1 cellular context compared by ENCODE assay signal in the genomic region with DNA sequence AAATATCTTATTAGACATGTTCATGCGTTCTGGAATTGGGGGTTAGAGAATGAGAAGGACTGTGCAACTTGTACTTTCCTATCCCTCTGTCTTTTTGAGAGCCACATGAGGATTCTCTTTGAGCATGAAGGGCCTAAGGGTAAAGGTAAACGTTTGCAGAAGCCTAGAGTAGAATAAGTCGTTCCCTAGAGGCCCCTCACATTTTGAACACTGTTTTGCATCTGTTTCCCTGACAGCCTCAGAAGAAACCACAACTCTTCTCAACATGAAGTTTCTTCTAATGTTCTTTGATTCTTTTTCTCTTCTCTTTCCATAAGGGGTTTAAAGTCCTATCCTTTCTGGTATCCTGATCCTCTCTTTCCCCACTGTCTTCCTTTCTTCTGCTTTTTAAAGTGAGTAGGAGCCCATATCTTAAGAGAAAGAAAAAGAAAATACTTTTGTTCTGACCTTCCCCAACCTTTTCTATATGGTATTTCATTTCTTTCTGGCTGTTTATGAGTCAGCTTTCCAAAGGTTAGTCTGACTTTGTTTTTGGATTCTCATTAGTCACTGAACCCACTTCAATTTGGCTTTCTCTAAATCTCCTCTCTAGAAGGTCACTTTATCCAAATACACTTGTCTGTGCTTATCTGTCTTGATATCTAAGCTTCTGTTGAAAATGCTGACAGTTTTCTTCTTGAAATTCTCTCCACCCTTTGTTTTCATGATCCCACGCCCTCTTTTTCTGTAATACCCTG.
A peak's percentile ranks its signal among the peaks of the same experiment; 100 is the strongest.
TF ChIP-seq lines count a peak whose summit lies in the region.

No MANE protein-coding gene starts in this region.

TF ChIP-seq in HCT116, 20 proteins besides CTCF, POLR2A, EP300 and RAD21 (continued from another document):
- TF ChIP-seq, protein P1, sequence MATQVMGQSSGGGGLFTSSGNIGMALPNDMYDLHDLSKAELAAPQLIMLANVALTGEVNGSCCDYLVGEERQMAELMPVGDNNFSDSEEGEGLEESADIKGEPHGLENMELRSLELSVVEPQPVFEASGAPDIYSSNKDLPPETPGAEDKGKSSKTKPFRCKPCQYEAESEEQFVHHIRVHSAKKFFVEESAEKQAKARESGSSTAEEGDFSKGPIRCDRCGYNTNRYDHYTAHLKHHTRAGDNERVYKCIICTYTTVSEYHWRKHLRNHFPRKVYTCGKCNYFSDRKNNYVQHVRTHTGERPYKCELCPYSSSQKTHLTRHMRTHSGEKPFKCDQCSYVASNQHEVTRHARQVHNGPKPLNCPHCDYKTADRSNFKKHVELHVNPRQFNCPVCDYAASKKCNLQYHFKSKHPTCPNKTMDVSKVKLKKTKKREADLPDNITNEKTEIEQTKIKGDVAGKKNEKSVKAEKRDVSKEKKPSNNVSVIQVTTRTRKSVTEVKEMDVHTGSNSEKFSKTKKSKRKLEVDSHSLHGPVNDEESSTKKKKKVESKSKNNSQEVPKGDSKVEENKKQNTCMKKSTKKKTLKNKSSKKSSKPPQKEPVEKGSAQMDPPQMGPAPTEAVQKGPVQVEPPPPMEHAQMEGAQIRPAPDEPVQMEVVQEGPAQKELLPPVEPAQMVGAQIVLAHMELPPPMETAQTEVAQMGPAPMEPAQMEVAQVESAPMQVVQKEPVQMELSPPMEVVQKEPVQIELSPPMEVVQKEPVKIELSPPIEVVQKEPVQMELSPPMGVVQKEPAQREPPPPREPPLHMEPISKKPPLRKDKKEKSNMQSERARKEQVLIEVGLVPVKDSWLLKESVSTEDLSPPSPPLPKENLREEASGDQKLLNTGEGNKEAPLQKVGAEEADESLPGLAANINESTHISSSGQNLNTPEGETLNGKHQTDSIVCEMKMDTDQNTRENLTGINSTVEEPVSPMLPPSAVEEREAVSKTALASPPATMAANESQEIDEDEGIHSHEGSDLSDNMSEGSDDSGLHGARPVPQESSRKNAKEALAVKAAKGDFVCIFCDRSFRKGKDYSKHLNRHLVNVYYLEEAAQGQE (IDR thresholded peaks at IDR 0.05; ENCODE audit: low read depth), result no peak
- TF ChIP-seq POLR2AphosphoS5 (IDR thresholded peaks at IDR 0.05; ENCODE audit: low read depth, low read length) (no peak), ZNF274 (IDR thresholded peaks at IDR 0.05; ENCODE audit: low read depth, low read length) (no peak), JUND (IDR thresholded peaks at IDR 0.05) (peak; percentile 29; the same call in 1 of the 2 replicates), EGR1 (IDR thresholded peaks at IDR 0.05; ENCODE audit: low read depth) (no peak), SIN3A (IDR thresholded peaks at IDR 0.05; ENCODE audit: low read depth) (no peak), YY1 (IDR thresholded peaks at IDR 0.05; ENCODE audit: extremely low read depth, insufficient replicate concordance, low read depth, low read length) (no peak), EZH2 (IDR thresholded peaks at IDR 0.05) (no peak)
TF ChIP-seq in HCT116: peak in this region for 3.
